14 cellular contexts compared by ENCODE assay signal in the genomic region with DNA sequence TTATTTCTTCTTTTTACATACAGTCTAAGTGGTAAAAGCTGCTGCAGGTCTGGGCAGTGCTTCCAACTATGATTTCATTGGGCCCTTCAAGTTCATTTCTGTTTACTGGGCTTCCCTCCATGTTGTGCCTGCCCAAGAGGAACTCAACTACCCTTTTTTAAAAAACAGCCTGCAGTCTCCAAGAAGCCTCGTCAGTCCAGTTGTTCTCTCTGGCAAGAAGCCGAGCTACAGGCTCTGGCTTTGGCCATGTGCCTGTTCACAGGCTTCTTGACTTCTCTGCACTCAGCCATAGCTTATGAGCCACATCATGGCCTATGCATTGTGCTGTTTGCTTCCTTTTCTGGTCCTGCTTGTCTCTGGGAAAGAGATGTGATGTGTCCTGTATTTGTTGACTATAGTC.
DNase-seq lines count a peak whose midpoint lies in the region; ATAC-seq, FAIRE-seq and TF ChIP-seq lines count a peak whose summit lies in the region.
"Had no signal": no experiment of that assay in that cellular context is flagged by ENCODE, and none has a peak within 500 bp of the region (broad histone marks: within the 10 kb centered on the region; RNA-seq: fewer than 3 reads in every experiment).

No MANE protein-coding gene starts in this region.

- H3K27me3 ChIP-seq in GM23338 (ENCODE audit: insufficient read depth) (no peaks in the 10 kb centered on the region), astrocyte (ENCODE audit: insufficient read depth, low read length) (no peaks in the 10 kb centered on the region)
- H3K27me3 ChIP-seq: dorsolateral prefrontal cortex had no signal

- H3K27ac ChIP-seq in GM23338 (ENCODE audit: low read depth) (no peak overlapping the region), astrocyte (ENCODE audit: low read depth, low read length) (no peak overlapping the region)
- H3K27ac ChIP-seq: dorsolateral prefrontal cortex had no signal

- H3K4me1 ChIP-seq in GM23338 (ENCODE audit: insufficient read depth) (no peaks in the 10 kb centered on the region), astrocyte (ENCODE audit: insufficient read depth, low read length) (peaks cover 5% of the 10 kb centered on the region)

- H2AFZ ChIP-seq in GM23338 (peak overlapping the region; percentile 89), astrocyte (ENCODE audit: low read depth, low read length) (no peak overlapping the region)

- H3K79me2 ChIP-seq in GM23338 (replicated peaks; ENCODE audit: insufficient read depth), result no peaks in the 10 kb centered on the region
- H3K79me2 ChIP-seq in astrocyte (ENCODE audit: insufficient read depth, low read length), result no peaks in the 10 kb centered on the region

- H3K9me2 ChIP-seq in GM23338 (ENCODE audit: insufficient read depth), result no peaks in the 10 kb centered on the region

- H3K36me3 ChIP-seq in GM23338 (ENCODE audit: insufficient read depth), result no peaks in the 10 kb centered on the region
- H3K36me3 ChIP-seq in astrocyte (ENCODE audit: insufficient read depth, low read length), result no peaks in the 10 kb centered on the region

- no peak overlapping the region for H3K4me2 ChIP-seq in GM23338
- no peak overlapping the region for H3K4me2 ChIP-seq in astrocyte (ENCODE audit: low read length)

- no peak for FAIRE-seq in astrocyte (lab: Jason Lieb, UNC)

- no peaks in the 10 kb centered on the region for H3K4me1 Mint-ChIP-seq in GM23338
- peaks cover 12% of the 10 kb centered on the region for H3K4me1 Mint-ChIP-seq in astrocyte (ENCODE audit: low read depth, unreplicated experiment)
- H3K4me1 Mint-ChIP-seq: CD4-positive, CD25-positive, alpha-beta regulatory T cell; memory B cell; stimulated activated memory B cell treated with anti-CD40 and anti-IgM and Interleukin-4, amounts not matched to agents 10 μg/mL and 1 μg/mL and 100 μg/mL, for 72 hours had no signal

- H3K9ac ChIP-seq in astrocyte (ENCODE audit: low read length), result no peak overlapping the region

- no peak for ATAC-seq in GM23338
- ATAC-seq: activated naive CD4-positive, alpha-beta T cell treated with anti-CD3 and anti-CD28 coated beads, Interleukin-2, amount 50 U/mL, for 72 hours; stimulated activated memory B cell treated with anti-CD40 and anti-IgM and Interleukin-4, amounts not matched to agents 10 μg/mL and 1 μg/mL and 100 μg/mL, for 72 hours had no signal

- H3K27me3 Mint-ChIP-seq in GM23338 (ENCODE audit: insufficient read depth, low read depth, poor library complexity), result peaks cover 2% of the 10 kb centered on the region
- no peaks in the 10 kb centered on the region for H3K27me3 Mint-ChIP-seq in astrocyte (ENCODE audit: low read depth, unreplicated experiment)
- H3K27me3 Mint-ChIP-seq: stimulated activated memory B cell treated with anti-CD40 and anti-IgM and Interleukin-4, amounts not matched to agents 10 μg/mL and 1 μg/mL and 100 μg/mL, for 72 hours had no signal

- H3K27ac Mint-ChIP-seq in GM23338, result no peak overlapping the region
- no peak overlapping the region for H3K27ac Mint-ChIP-seq in astrocyte (ENCODE audit: unreplicated experiment)
- H3K27ac Mint-ChIP-seq: activated naive CD4-positive, alpha-beta T cell treated with anti-CD3 and anti-CD28 coated beads, Interleukin-2, amount 50 U/mL, for 72 hours; CD4-positive, CD25-positive, alpha-beta regulatory T cell; memory B cell; stimulated activated memory B cell treated with anti-CD40 and anti-IgM and Interleukin-4, amounts not matched to agents 10 μg/mL and 1 μg/mL and 100 μg/mL, for 72 hours had no signal

- H3K36me3 Mint-ChIP-seq in GM23338 (ENCODE audit: low read depth), result no peaks in the 10 kb centered on the region
- no peaks in the 10 kb centered on the region for H3K36me3 Mint-ChIP-seq in astrocyte (ENCODE audit: low read depth, unreplicated experiment)
- H3K36me3 Mint-ChIP-seq: activated naive CD4-positive, alpha-beta T cell treated with anti-CD3 and anti-CD28 coated beads, Interleukin-2, amount 50 U/mL, for 72 hours; CD4-positive, CD25-positive, alpha-beta regulatory T cell; memory B cell; stimulated activated memory B cell treated with anti-CD40 and anti-IgM and Interleukin-4, amounts not matched to agents 10 μg/mL and 1 μg/mL and 100 μg/mL, for 72 hours had no signal

- H3K9me3 Mint-ChIP-seq in GM23338 (no peaks in the 10 kb centered on the region; the same call in 2 of the 3 replicates), astrocyte (ENCODE audit: unreplicated experiment) (no peaks in the 10 kb centered on the region)
- H3K9me3 Mint-ChIP-seq: activated naive CD4-positive, alpha-beta T cell treated with anti-CD3 and anti-CD28 coated beads, Interleukin-2, amount 50 U/mL, for 72 hours; CD4-positive, CD25-positive, alpha-beta regulatory T cell; memory B cell; stimulated activated memory B cell treated with anti-CD40 and anti-IgM and Interleukin-4, amounts not matched to agents 10 μg/mL and 1 μg/mL and 100 μg/mL, for 72 hours had no signal

- TF ChIP-seq CTCF in GM23338 (conservative IDR thresholded peaks at IDR 0.05; ENCODE audit: low read depth in 2 of 2) (no peak), astrocyte (IDR thresholded peaks at IDR 0.05; ENCODE audit: insufficient read depth, low read depth, low read length) (no peak), GM10266 (IDR thresholded peaks at IDR 0.05; ENCODE audit: control insufficient read depth, insufficient read depth, low read depth, missing control alignments) (no peak)

- DNase-seq in GM23338 (ENCODE audit: low spot score), result no peak
- DNase-seq in astrocyte (ENCODE audit: low read depth), result peak; percentile 50
- DNase-seq in globus pallidus (ENCODE audit: low spot score), result peak; percentile 10
- peak; percentile 2 for DNase-seq in putamen (ENCODE audit: low spot score)
- DNase-seq in LoVo (ENCODE audit: low spot score), result no peak
- DNase-seq in GM10266 (ENCODE audit: extremely low spot score), result no peak
- no peak for DNase-seq in ureter (ENCODE audit: low spot score)
- no peak for DNase-seq in NCI-H748 (lab: John Stamatoyannopoulos, UW; ENCODE audit: unreplicated experiment)
- DNase-seq: CD4-positive, CD25-positive, alpha-beta regulatory T cell; dorsolateral prefrontal cortex; MM.1S had no signal

- H3K9me3 ChIP-seq in astrocyte (ENCODE audit: insufficient read depth, low read depth, low read length), result no peaks in the 10 kb centered on the region

- no peaks in the 10 kb centered on the region for H3F3A ChIP-seq in GM23338 (replicated peaks; ENCODE audit: low read depth)

- H3K4me3 Mint-ChIP-seq in GM23338, result no peak overlapping the region
- H3K4me3 Mint-ChIP-seq in astrocyte (ENCODE audit: unreplicated experiment), result no peak overlapping the region
- H3K4me3 Mint-ChIP-seq: CD4-positive, CD25-positive, alpha-beta regulatory T cell; memory B cell; stimulated activated memory B cell treated with anti-CD40 and anti-IgM and Interleukin-4, amounts not matched to agents 10 μg/mL and 1 μg/mL and 100 μg/mL, for 72 hours had no signal

- H4K20me1 ChIP-seq in GM23338 (replicated peaks; ENCODE audit: insufficient read depth), result no peaks in the 10 kb centered on the region
- H4K20me1 ChIP-seq in astrocyte (ENCODE audit: insufficient read depth, low read length), result no peaks in the 10 kb centered on the region

- H3K4me3 ChIP-seq in GM23338 (no peak overlapping the region), astrocyte (ENCODE audit: insufficient read depth, low read depth, low read length) (no peak overlapping the region)
- H3K4me3 ChIP-seq: dorsolateral prefrontal cortex had no signal

TF ChIP-seq in GM23338, 12 proteins besides CTCF, POLR2A, EP300 and RAD21 (continues in another document):
- TF ChIP-seq, protein P1, sequence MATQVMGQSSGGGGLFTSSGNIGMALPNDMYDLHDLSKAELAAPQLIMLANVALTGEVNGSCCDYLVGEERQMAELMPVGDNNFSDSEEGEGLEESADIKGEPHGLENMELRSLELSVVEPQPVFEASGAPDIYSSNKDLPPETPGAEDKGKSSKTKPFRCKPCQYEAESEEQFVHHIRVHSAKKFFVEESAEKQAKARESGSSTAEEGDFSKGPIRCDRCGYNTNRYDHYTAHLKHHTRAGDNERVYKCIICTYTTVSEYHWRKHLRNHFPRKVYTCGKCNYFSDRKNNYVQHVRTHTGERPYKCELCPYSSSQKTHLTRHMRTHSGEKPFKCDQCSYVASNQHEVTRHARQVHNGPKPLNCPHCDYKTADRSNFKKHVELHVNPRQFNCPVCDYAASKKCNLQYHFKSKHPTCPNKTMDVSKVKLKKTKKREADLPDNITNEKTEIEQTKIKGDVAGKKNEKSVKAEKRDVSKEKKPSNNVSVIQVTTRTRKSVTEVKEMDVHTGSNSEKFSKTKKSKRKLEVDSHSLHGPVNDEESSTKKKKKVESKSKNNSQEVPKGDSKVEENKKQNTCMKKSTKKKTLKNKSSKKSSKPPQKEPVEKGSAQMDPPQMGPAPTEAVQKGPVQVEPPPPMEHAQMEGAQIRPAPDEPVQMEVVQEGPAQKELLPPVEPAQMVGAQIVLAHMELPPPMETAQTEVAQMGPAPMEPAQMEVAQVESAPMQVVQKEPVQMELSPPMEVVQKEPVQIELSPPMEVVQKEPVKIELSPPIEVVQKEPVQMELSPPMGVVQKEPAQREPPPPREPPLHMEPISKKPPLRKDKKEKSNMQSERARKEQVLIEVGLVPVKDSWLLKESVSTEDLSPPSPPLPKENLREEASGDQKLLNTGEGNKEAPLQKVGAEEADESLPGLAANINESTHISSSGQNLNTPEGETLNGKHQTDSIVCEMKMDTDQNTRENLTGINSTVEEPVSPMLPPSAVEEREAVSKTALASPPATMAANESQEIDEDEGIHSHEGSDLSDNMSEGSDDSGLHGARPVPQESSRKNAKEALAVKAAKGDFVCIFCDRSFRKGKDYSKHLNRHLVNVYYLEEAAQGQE (IDR thresholded peaks at IDR 0.05; ENCODE audit: unreplicated experiment), result no peak
- no peak for TF ChIP-seq CREB1 (CRISPR knock-in tag; IDR thresholded peaks at IDR 0.05; ENCODE audit: low read depth)
- TF ChIP-seq EZH2 (IDR thresholded peaks at IDR 0.05; ENCODE audit: low read depth, unreplicated experiment), result no peak
- no peak for TF ChIP-seq ZNF114 (CRISPR knock-in tag; IDR thresholded peaks at IDR 0.05)
- no peak for TF ChIP-seq JUNB (IDR thresholded peaks at IDR 0.05; ENCODE audit: unreplicated experiment)
- no peak for TF ChIP-seq EZH2phosphoT487 (IDR thresholded peaks at IDR 0.05; ENCODE audit: unreplicated experiment)
- no peak for TF ChIP-seq STAT1 (IDR thresholded peaks at IDR 0.05; ENCODE audit: unreplicated experiment)
- no peak for TF ChIP-seq POLR2AphosphoS5 (IDR thresholded peaks at IDR 0.05; ENCODE audit: low read depth)
- TF ChIP-seq, protein P2, sequence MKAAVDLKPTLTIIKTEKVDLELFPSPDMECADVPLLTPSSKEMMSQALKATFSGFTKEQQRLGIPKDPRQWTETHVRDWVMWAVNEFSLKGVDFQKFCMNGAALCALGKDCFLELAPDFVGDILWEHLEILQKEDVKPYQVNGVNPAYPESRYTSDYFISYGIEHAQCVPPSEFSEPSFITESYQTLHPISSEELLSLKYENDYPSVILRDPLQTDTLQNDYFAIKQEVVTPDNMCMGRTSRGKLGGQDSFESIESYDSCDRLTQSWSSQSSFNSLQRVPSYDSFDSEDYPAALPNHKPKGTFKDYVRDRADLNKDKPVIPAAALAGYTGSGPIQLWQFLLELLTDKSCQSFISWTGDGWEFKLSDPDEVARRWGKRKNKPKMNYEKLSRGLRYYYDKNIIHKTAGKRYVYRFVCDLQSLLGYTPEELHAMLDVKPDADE (IDR thresholded peaks at IDR 0.05), result no peak
- TF ChIP-seq ZNF331 (CRISPR knock-in tag; IDR thresholded peaks at IDR 0.05; ENCODE audit: low read depth), result no peak

Comparison
In these comparisons a context has a peak if more than half of its experiments do, and no peak if none do; other contexts are left out.
1. DNase-seq: peak in astrocyte (single experiment), globus pallidus (single experiment) and putamen (single experiment); none in GM23338 (single experiment), LoVo (single experiment), GM10266 (single experiment), ureter (single experiment) and NCI-H748 (single experiment).